ENCODE assay signal across 19 cellular contexts in genomic region chr6:147211349-147211748, GRCh38. TPM values are rescaled to one million over a fixed set of nuclear protein-coding genes. Genes with fewer than 3 reads are reported as not detected.
DNase-seq lines count a peak whose midpoint lies in the region; ATAC-seq, FAIRE-seq and TF ChIP-seq lines count a peak whose summit lies in the region.
"Had no signal": no experiment of that assay in that cellular context is flagged by ENCODE, and none has a peak within 500 bp of the region (broad histone marks: within the 10 kb centered on the region; RNA-seq: fewer than 3 reads in every experiment).

No MANE protein-coding gene starts in this region.

- intact Hi-C loops in K562 (cut with micrococcal nuclease) (no loop called here), dorsolateral prefrontal cortex (cut with DNase I) (no loop called here)

- H3K27me3 Mint-ChIP-seq in HFFc6 (ENCODE audit: insufficient read depth) = no peaks in the 10 kb centered on the region; the same call in 1 of the 2 replicates
- H3K27me3 Mint-ChIP-seq: B cell; CD4-positive, CD25-positive, alpha-beta regulatory T cell had no signal

- no peak overlapping the region for H3K9ac ChIP-seq in K562 (ENCODE audit: insufficient read depth in 1 of 2, low read depth in 2 of 2, low read length in 2 of 2)
- H3K9ac ChIP-seq: BLaER1 had no signal

- FAIRE-seq in K562 (lab: Jason Lieb, UNC) = no peak
- FAIRE-seq: GM18507, H54 had no signal

- H3K27me3 ChIP-seq in K562 (ENCODE audit: control insufficient read depth in 2 of 2, insufficient read depth in 2 of 2, low read length in 2 of 2) (no peaks in the 10 kb centered on the region), neutrophil (no peaks in the 10 kb centered on the region), dorsolateral prefrontal cortex (no peaks in the 10 kb centered on the region)
- H3K27me3 ChIP-seq: BLaER1 had no signal

- no peak overlapping the region for H3K4me3 Mint-ChIP-seq in HFFc6
- H3K4me3 Mint-ChIP-seq: B cell; CD4-positive, CD25-positive, alpha-beta regulatory T cell; CD8-positive, alpha-beta T cell had no signal

- 63% methylated on average over 2 of the region's 2 CpGs for WGBS in K562 (ENCODE audit: insufficient coverage, low coverage, missing lambda C conversion rate)

- H3K9me3 ChIP-seq in HEK293 (ENCODE audit: control insufficient read depth, insufficient read depth, low read depth, low read length) (no peaks in the 10 kb centered on the region), K562 (replicated peaks; ENCODE audit: control insufficient read depth, insufficient read depth, low read depth, low read length) (no peaks in the 10 kb centered on the region), neutrophil (no peaks in the 10 kb centered on the region)
- H3K9me3 ChIP-seq: BLaER1, Caco-2, HAP-1 had no signal

- in situ Hi-C loops in K562 (cut with MboI) = loop anchor here (25.0 kb wide), 1 partner anchor 324 kb away; no protein-coding TSS in a partner anchor

- TF ChIP-seq CTCF in HEK293 (tag by site-specific recombination; IDR thresholded peaks at IDR 0.05) (no peak), K562 (IDR thresholded peaks at IDR 0.05 in 2 of 3, conservative IDR thresholded peaks at IDR 0.05 in 1 of 3; ENCODE audit: insufficient read depth in 2 of 3, low read depth in 1 of 3, low read length in 3 of 3) (no peak), neutrophil (IDR thresholded peaks at IDR 0.05) (no peak), dorsolateral prefrontal cortex (IDR thresholded peaks at IDR 0.05 in 54 of 56, conservative IDR thresholded peaks at IDR 0.05 in 2 of 56; ENCODE audit: low read depth in 1 of 56, partially characterized antibody in 56 of 56) (no peak), HFFc6 (IDR thresholded peaks at IDR 0.05) (no peak), GM20000 (IDR thresholded peaks at IDR 0.05; ENCODE audit: extremely low read depth, missing control alignments) (no peak)

- H3K4me1 Mint-ChIP-seq in HFFc6 (ENCODE audit: low read depth) = peaks cover 58% of the 10 kb centered on the region

- H3K4me1 ChIP-seq in HEK293 (ENCODE audit: control insufficient read depth, insufficient read depth, low read length) (peaks cover 21% of the 10 kb centered on the region), K562 (replicated peaks in 1 of 2; ENCODE audit: control insufficient read depth in 2 of 2, insufficient read depth in 2 of 2, low read length in 2 of 2) (peaks cover 0 to 35% of the 10 kb centered on the region in 2 experiments), neutrophil (ENCODE audit: control insufficient read depth in 1 of 2, insufficient read depth in 1 of 2, low read depth in 1 of 2, low read length in 1 of 2) (peaks cover 29 to 40% of the 10 kb centered on the region in 2 experiments)
- H3K4me1 ChIP-seq: Caco-2 had no signal

- no peak overlapping the region for H2AFZ ChIP-seq in K562 (ENCODE audit: low read depth, low read length)

- TF ChIP-seq EP300 in K562 (IDR thresholded peaks at IDR 0.05; ENCODE audit: low read length) = no peak

- no peak for ATAC-seq in K562
- ATAC-seq: CD8-positive, alpha-beta T cell had no signal

- H3K9me1 ChIP-seq in K562 (ENCODE audit: control insufficient read depth, insufficient read depth, low read length) = no peaks in the 10 kb centered on the region

- H3K4me3 ChIP-seq in HEK293 (ENCODE audit: low read depth, low read length) = no peak overlapping the region
- H3K4me3 ChIP-seq in K562 = no peak overlapping the region
- H3K4me3 ChIP-seq in neutrophil (ENCODE audit: low read depth in 1 of 2, low read length in 1 of 2) = no peak overlapping the region
- no peak overlapping the region for H3K4me3 ChIP-seq in dorsolateral prefrontal cortex
- H3K4me3 ChIP-seq: BLaER1, HAP-1 had no signal

- no peak overlapping the region for H3K27ac ChIP-seq in HEK293 (ENCODE audit: extremely low read depth, low read depth, low read length)
- H3K27ac ChIP-seq in K562 (ENCODE audit: extremely low read depth, low read depth, low read length) = peak overlapping the region; percentile 36; the same call in 1 of the 3 replicates
- peak overlapping the region; percentile 55 for H3K27ac ChIP-seq in neutrophil
- peak overlapping the region in 22 of 59 donors; percentile 4 to 69 (median 42) for H3K27ac ChIP-seq in dorsolateral prefrontal cortex
- H3K27ac ChIP-seq: BLaER1, C4-2B had no signal

- peak overlapping the region; percentile 41 for H3K4me2 ChIP-seq in K562 (ENCODE audit: insufficient read depth, low read length)
- H3K4me2 ChIP-seq: BLaER1 had no signal

- TF ChIP-seq POLR2A in K562 (conservative IDR thresholded peaks at IDR 0.05) = peak; percentile 43; the same call in 1 of the 2 replicates

- no peaks in the 10 kb centered on the region for H3K9me3 Mint-ChIP-seq in HFFc6
- H3K9me3 Mint-ChIP-seq: CD4-positive, CD25-positive, alpha-beta regulatory T cell; CD8-positive, alpha-beta T cell had no signal

- H3K79me2 ChIP-seq in K562 (ENCODE audit: control insufficient read depth, insufficient read depth, low read length) = peaks cover 100% of the 10 kb centered on the region

- no TSS peak for BruUV-seq in K562 (replicated peaks; lab: Mats Ljungman, UMichigan)

- H3K36me3 ChIP-seq in HEK293 (ENCODE audit: control insufficient read depth in 2 of 2, insufficient read depth in 1 of 2, low read length in 2 of 2) (no peaks in the 10 kb centered on the region), K562 (ENCODE audit: control insufficient read depth, insufficient read depth, low read length) (peaks cover 86% of the 10 kb centered on the region), neutrophil (peaks cover 28% of the 10 kb centered on the region)
- H3K36me3 ChIP-seq: BLaER1, HAP-1 had no signal

- H3K27ac Mint-ChIP-seq in HFFc6 = no peak overlapping the region
- H3K27ac Mint-ChIP-seq: B cell; CD8-positive, alpha-beta T cell had no signal

- POLR2A ChIA-PET in HEK293 (lab: Yijun Ruan, JAX) = interaction anchor here (2.5 kb wide), 1 partner anchor 9 kb away, joined by 9 read pairs; no protein-coding TSS in a partner anchor
- POLR2A ChIA-PET in K562 (lab: Yijun Ruan, JAX) = interaction anchor here (0.7 to 1.7 kb wide), 11 partner anchors 9 to 352 kb away, joined by 3 to 7 read pairs (median 3); no protein-coding TSS in a partner anchor

- H4K20me1 ChIP-seq in K562 (replicated peaks; ENCODE audit: control insufficient read depth, insufficient read depth, low read length) = no peaks in the 10 kb centered on the region

- DNase-seq in K562 (ENCODE audit: extremely low read depth in 1 of 4, low spot score in 3 of 4) (no peak), dorsolateral prefrontal cortex (no peak), GDM1 (lab: John Stamatoyannopoulos, UW) (no peak), HFFc6 (no peak), GM20000 (ENCODE audit: low spot score) (no peak)
- DNase-seq: Caco-2; CD4-positive, CD25-positive, alpha-beta regulatory T cell; CD8-positive, alpha-beta T cell; DMS153; DND-41; GOT3 had no signal

- CTCF ChIA-PET in HEK293 (lab: Yijun Ruan, JAX) = no interaction called here
- CTCF ChIA-PET in K562 (lab: Yijun Ruan, JAX; ENCODE audit: low intra/inter-chr PET ratio) = no interaction called here

- H3K36me3 Mint-ChIP-seq in HFFc6 (ENCODE audit: low read depth) = peaks cover 28% of the 10 kb centered on the region

- TF ChIP-seq RAD21 in K562 (CRISPR knock-in tag; conservative IDR thresholded peaks at IDR 0.05 in 1 of 2, IDR thresholded peaks at IDR 0.05 in 1 of 2) = no peak

TF ChIP-seq in K562, 482 proteins besides CTCF, POLR2A, EP300 and RAD21:
- TF ChIP-seq RBM22 (IDR thresholded peaks at IDR 0.05; ENCODE audit: low read depth, low read length, poor library complexity, severe bottlenecking) = peak; percentile 58
- 0 out of 2 replicates have a peak, but pooled peaks have one; percentile 8 for TF ChIP-seq BRD4 (IDR thresholded peaks at IDR 0.05)
- TF ChIP-seq STAT5A (IDR thresholded peaks at IDR 0.05; ENCODE audit: borderline replicate concordance, low read length) = 0 out of 2 replicates have a peak, but pooled peaks have one; percentile 19
- TF ChIP-seq RBFOX2 (IDR thresholded peaks at IDR 0.05; ENCODE audit: low read depth, low read length) = peak; percentile 56
- TF ChIP-seq IRF2 (CRISPR knock-in tag; IDR thresholded peaks at IDR 0.05) = no peak
- no peak for TF ChIP-seq TBP (optimal IDR thresholded peaks at IDR 0.05; ENCODE audit: low read depth, low read length)
- TF ChIP-seq MEIS2 (IDR thresholded peaks at IDR 0.05; ENCODE audit: partially characterized antibody) = no peak
- no peak for TF ChIP-seq FOXK2 (conservative IDR thresholded peaks at IDR 0.05 in 1 of 2, IDR thresholded peaks at IDR 0.05 in 1 of 2; ENCODE audit: low read depth in 2 of 2)
- no peak for TF ChIP-seq HMG20B (CRISPR knock-in tag; IDR thresholded peaks at IDR 0.05)
- TF ChIP-seq PPARD (CRISPR knock-in tag; IDR thresholded peaks at IDR 0.05) = no peak
- no peak for TF ChIP-seq TCFL5 (CRISPR knock-in tag; conservative IDR thresholded peaks at IDR 0.05)
- TF ChIP-seq POLR2G (IDR thresholded peaks at IDR 0.05; ENCODE audit: low read depth, low read length) = peak; percentile 39; the same call in 1 of the 2 replicates

RNA-seq across cellular contexts. Expression of gene STXBP5, which starts 7.1 kb away (rescaled TPM):
- 282 and 467 TPM in 2 replicates for total RNA-seq in K562 (2011; cell fraction: chromatin; rRNA removed; ENCODE audit: low replicate concordance)
- 111 and 113 TPM in 2 replicates for total RNA-seq in K562 (2011; cell fraction: nucleolus; rRNA removed)
- 160 and 217 TPM in 2 replicates for total RNA-seq in K562 (2011; cell fraction: nucleoplasm; rRNA removed)
- total RNA-seq in K562 (2014; rRNA removed) = 50.1 and 60.1 TPM in 2 replicates
- total RNA-seq in K562 (2014; rRNA removed; fragmentation: Illumina TruSeq; extraction: Trizol) = 114 and 158 TPM in 2 replicates
- total RNA-seq in K562 (2015; rRNA removed; fragmentation: Illumina TruSeq; extraction: Trizol) = 144 and 155 TPM in 2 replicates
- 98.8 and 115 TPM in 2 replicates for total RNA-seq in K562 (2021)
- polyA plus RNA-seq in K562 (2011; rRNA removed) = 128 and 172 TPM in 2 replicates
- 42.0 and 63.5 TPM in 2 replicates for polyA plus RNA-seq in K562 (2011; cell fraction: cytosol; rRNA removed)
- polyA plus RNA-seq in K562 (2011; cell fraction: nucleus; rRNA removed) = 254 and 270 TPM in 2 replicates
- 56.3 and 84.9 TPM in 2 replicates for polyA plus RNA-seq in K562 (2012)
- polyA plus RNA-seq in K562 (2014; fragmentation: Illumina TruSeq; extraction: Trizol) = 71.5 and 82.1 TPM in 2 replicates
- polyA plus RNA-seq in K562 (2014; fragmentation: Nextera tagmentation; extraction: Ambion mirVana) = 10 to 100 TPM; 23.3 to 23.9 TPM
- polyA plus RNA-seq in K562 (2014; rRNA removed) = 49.6 and 60.5 TPM in 2 replicates
- 447 and 452 TPM in 2 replicates for polyA minus RNA-seq in K562 (2011; rRNA and poly(A)+ RNA removed)
- 96.1 and 167 TPM in 2 replicates for polyA minus RNA-seq in K562 (2011; cell fraction: cytosol; rRNA and poly(A)+ RNA removed)
- 374 and 571 TPM in 2 replicates for polyA minus RNA-seq in K562 (2011; cell fraction: nucleus; rRNA and poly(A)+ RNA removed)
- total RNA-seq in dorsolateral prefrontal cortex = 100 to 1,000 TPM in 61 of 120 experiments, 10 to 100 TPM in 59; 45.2 to 134 (median 101) TPM
- 10 to 100 TPM; 29.5 to 36.2 (median 32.1) TPM for total RNA-seq in HFFc6 (2021; fragmentation: NEBNext Ultra II Directional; extraction: Animal tissue kit (Norgen Biotek cat#: 25700))
